In genomic region chr1:245983294-245983967, GRCh38 we compare ENCODE assay signal across 12 cellular contexts.
DNase-seq lines count a peak whose midpoint lies in the region; ATAC-seq and TF ChIP-seq lines count a peak whose summit lies in the region.
"Had no signal": no experiment of that assay in that cellular context is flagged by ENCODE, and none has a peak within 500 bp of the region (broad histone marks: within the 10 kb centered on the region; RNA-seq: fewer than 3 reads in every experiment).

No MANE protein-coding gene starts in this region.

- no peaks in the 10 kb centered on the region for H3K27me3 Mint-ChIP-seq in activated T-helper 17 cell treated with anti-CD3 and anti-CD28 coated beads, Interleukin-2, amount 50 U/mL, for 72 hours
- H3K27me3 Mint-ChIP-seq in glutamatergic neuron (ENCODE audit: unreplicated experiment) = no peaks in the 10 kb centered on the region
- H3K27me3 Mint-ChIP-seq: CD4-positive, CD25-positive, alpha-beta regulatory T cell had no signal

- peak; percentile 26 for DNase-seq in GM03348 (ENCODE audit: low spot score)
- no peak for DNase-seq in glutamatergic neuron
- DNase-seq in cortex of kidney (lab: John Stamatoyannopoulos, UW) = no peak
- DNase-seq in NCI-H2029 (lab: John Stamatoyannopoulos, UW) = no peak
- DNase-seq in KG1 (lab: John Stamatoyannopoulos, UW) = no peak
- DNase-seq: CD4-positive, CD25-positive, alpha-beta regulatory T cell; DMS53; HCEC 1CT; HFFc6 had no signal

- ATAC-seq in activated T-helper 17 cell treated with anti-CD3 and anti-CD28 coated beads, Interleukin-2, amount 50 U/mL, for 72 hours (replicated peaks) = peak; percentile 44
- no peak for ATAC-seq in GM19351 (IDR thresholded peaks at IDR 0.05; ENCODE audit: unreplicated experiment)
- ATAC-seq: K562 had no signal

- H3K9me3 Mint-ChIP-seq in activated T-helper 17 cell treated with anti-CD3 and anti-CD28 coated beads, Interleukin-2, amount 50 U/mL, for 72 hours = no peaks in the 10 kb centered on the region
- no peaks in the 10 kb centered on the region for H3K9me3 Mint-ChIP-seq in glutamatergic neuron (ENCODE audit: unreplicated experiment)
- H3K9me3 Mint-ChIP-seq: CD4-positive, CD25-positive, alpha-beta regulatory T cell; HFFc6 had no signal

- TF ChIP-seq CTCF in glutamatergic neuron (IDR thresholded peaks at IDR 0.05; ENCODE audit: partially characterized antibody, unreplicated experiment) = no peak

- H3K4me1 Mint-ChIP-seq in activated T-helper 17 cell treated with anti-CD3 and anti-CD28 coated beads, Interleukin-2, amount 50 U/mL, for 72 hours = peaks cover 28% of the 10 kb centered on the region
- H3K4me1 Mint-ChIP-seq in glutamatergic neuron (ENCODE audit: low read depth, unreplicated experiment) = peaks cover 6% of the 10 kb centered on the region

- no peak overlapping the region for H3K4me3 Mint-ChIP-seq in activated T-helper 17 cell treated with anti-CD3 and anti-CD28 coated beads, Interleukin-2, amount 50 U/mL, for 72 hours
- peak overlapping the region; percentile 22 for H3K4me3 Mint-ChIP-seq in glutamatergic neuron (ENCODE audit: unreplicated experiment)
- H3K4me3 Mint-ChIP-seq: CD4-positive, CD25-positive, alpha-beta regulatory T cell; HFFc6 had no signal

- peak overlapping the region; percentile 67 for H3K27ac Mint-ChIP-seq in activated T-helper 17 cell treated with anti-CD3 and anti-CD28 coated beads, Interleukin-2, amount 50 U/mL, for 72 hours
- no peak overlapping the region for H3K27ac Mint-ChIP-seq in glutamatergic neuron (ENCODE audit: unreplicated experiment)
- H3K27ac Mint-ChIP-seq: CD4-positive, CD25-positive, alpha-beta regulatory T cell; HFFc6 had no signal

- no peaks in the 10 kb centered on the region for H3K36me3 Mint-ChIP-seq in activated T-helper 17 cell treated with anti-CD3 and anti-CD28 coated beads, Interleukin-2, amount 50 U/mL, for 72 hours (ENCODE audit: low read depth)
- no peaks in the 10 kb centered on the region for H3K36me3 Mint-ChIP-seq in glutamatergic neuron (ENCODE audit: unreplicated experiment)
